In genomic region chr15:75237316-75237982, GRCh38 we compare ENCODE assay signal across 1 cellular context.
TF ChIP-seq lines count a peak whose summit lies in the region.

No MANE protein-coding gene starts in this region.

TF ChIP-seq in GM23338, 12 proteins besides CTCF, POLR2A, EP300 and RAD21:
- no peak for TF ChIP-seq ETS1 (IDR thresholded peaks at IDR 0.05)
- TF ChIP-seq ZNF114 (CRISPR knock-in tag; IDR thresholded peaks at IDR 0.05), result no peak
- no peak for TF ChIP-seq STAT1 (IDR thresholded peaks at IDR 0.05; ENCODE audit: unreplicated experiment)
- no peak for TF ChIP-seq EZH2phosphoT487 (IDR thresholded peaks at IDR 0.05; ENCODE audit: unreplicated experiment)
- no peak for TF ChIP-seq REST (IDR thresholded peaks at IDR 0.05; ENCODE audit: unreplicated experiment)
- no peak for TF ChIP-seq POLR2AphosphoS5 (IDR thresholded peaks at IDR 0.05; ENCODE audit: low read depth)
